ENCODE assay signal across 9 cellular contexts in the genomic region with DNA sequence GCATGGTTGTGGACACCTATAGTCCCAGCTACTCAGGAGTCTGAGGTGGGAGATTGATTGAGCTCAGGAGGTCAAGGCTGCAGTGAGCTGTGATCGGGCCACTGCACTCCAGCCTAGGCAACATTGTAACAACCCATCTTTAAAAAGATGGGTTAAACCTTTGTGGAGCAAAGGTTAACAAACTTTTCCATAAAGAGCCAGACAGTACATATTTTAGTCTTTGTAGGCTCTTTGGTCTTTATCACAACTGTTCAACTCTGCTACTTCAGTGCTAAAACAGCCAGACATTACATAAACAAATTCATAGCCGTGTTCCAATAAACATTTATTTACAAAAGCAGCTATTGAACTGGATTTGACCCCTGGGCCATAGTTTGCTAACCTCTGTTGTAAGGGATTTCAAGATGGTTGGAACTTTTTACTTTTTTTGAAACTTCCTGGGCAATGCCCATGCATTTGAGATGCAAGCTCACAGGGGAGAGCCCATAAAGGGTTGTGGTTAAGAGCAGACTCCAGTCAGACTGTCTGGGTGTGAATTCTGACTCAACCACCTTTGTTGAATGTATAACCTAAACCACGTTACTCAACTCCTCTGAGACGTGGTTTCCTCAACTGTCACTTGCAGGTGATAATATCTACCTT. TPM values are rescaled to one million over a fixed set of nuclear protein-coding genes. Genes with fewer than 3 reads are reported as not detected.
DNase-seq lines count a peak whose midpoint lies in the region; ATAC-seq and TF ChIP-seq lines count a peak whose summit lies in the region.
"Had no signal": no experiment of that assay in that cellular context is flagged by ENCODE, and none has a peak within 500 bp of the region (broad histone marks: within the 10 kb centered on the region; RNA-seq: fewer than 3 reads in every experiment).

No MANE protein-coding gene starts in this region.

- H3K4me2 ChIP-seq in smooth muscle cell, result no peak overlapping the region

- H3F3A ChIP-seq in smooth muscle cell (ENCODE audit: low read depth), result no peaks in the 10 kb centered on the region

- no peaks in the 10 kb centered on the region for H3K27me3 ChIP-seq in smooth muscle cell (ENCODE audit: low read depth)
- no peaks in the 10 kb centered on the region for H3K27me3 ChIP-seq in upper lobe of right lung

- H3K9ac ChIP-seq in smooth muscle cell (ENCODE audit: low read depth), result no peak overlapping the region

- ATAC-seq in GM18870 (IDR thresholded peaks at IDR 0.05; ENCODE audit: unreplicated experiment) (peak; percentile 34), HG03108 (IDR thresholded peaks at IDR 0.05; ENCODE audit: unreplicated experiment) (peak; percentile 43), upper lobe of right lung (no peak), HG02763 (IDR thresholded peaks at IDR 0.05; ENCODE audit: unreplicated experiment) (no peak)
- peak; percentile 99 for ATAC-seq in activated T-cell treated with anti-CD3 and anti-CD28 coated beads, Interleukin-2, amount 50 U/mL, for 72 hours (replicated peaks in 1 of 2)

- peaks cover 3% of the 10 kb centered on the region in 2 donors for H3K36me3 Mint-ChIP-seq in activated T-cell treated with anti-CD3 and anti-CD28 coated beads, Interleukin-2, amount 50 U/mL, for 72 hours (ENCODE audit: insufficient read depth in 2 of 2)
- H3K36me3 Mint-ChIP-seq in CD14-positive monocyte, result no peaks in the 10 kb centered on the region

- peaks cover 24% of the 10 kb centered on the region for H3K4me1 Mint-ChIP-seq in activated T-cell treated with anti-CD3 and anti-CD28 coated beads, Interleukin-2, amount 50 U/mL, for 72 hours (ENCODE audit: low read depth)
- H3K4me1 Mint-ChIP-seq in CD14-positive monocyte, result peaks cover 26% of the 10 kb centered on the region

- intact Hi-C loops in upper lobe of right lung (cut with DNase I), result no loop called here
- intact Hi-C loops in CD14-positive monocyte (cut with micrococcal nuclease), result no loop called here

- no peak overlapping the region for H3K4me3 Mint-ChIP-seq in activated T-cell treated with anti-CD3 and anti-CD28 coated beads, Interleukin-2, amount 50 U/mL, for 72 hours
- no peak overlapping the region for H3K4me3 Mint-ChIP-seq in CD14-positive monocyte

- H3K79me2 ChIP-seq in smooth muscle cell (ENCODE audit: low read depth), result no peaks in the 10 kb centered on the region

- 54% methylated on average over 4 of the region's 4 CpGs for WGBS in smooth muscle cell (ENCODE audit: low lambda C conversion rate)

- H2AFZ ChIP-seq in smooth muscle cell (ENCODE audit: low read depth), result no peak overlapping the region

- H3K27ac Mint-ChIP-seq in activated T-cell treated with anti-CD3 and anti-CD28 coated beads, Interleukin-2, amount 50 U/mL, for 72 hours, result no peak overlapping the region
- H3K27ac Mint-ChIP-seq in CD14-positive monocyte, result no peak overlapping the region

- H3K27ac ChIP-seq in smooth muscle cell (ENCODE audit: low read depth) (peak overlapping the region; percentile 37), upper lobe of right lung (no peak overlapping the region)

- H4K20me1 ChIP-seq in smooth muscle cell (ENCODE audit: low read depth), result no peaks in the 10 kb centered on the region

- peaks cover 69% of the 10 kb centered on the region for H3K27me3 Mint-ChIP-seq in activated T-cell treated with anti-CD3 and anti-CD28 coated beads, Interleukin-2, amount 50 U/mL, for 72 hours (ENCODE audit: low read depth)
- H3K27me3 Mint-ChIP-seq in CD14-positive monocyte (ENCODE audit: low read depth in 3 of 3), result peaks cover 0 to 2% (median 1%) of the 10 kb centered on the region in 3 donors

- H3K36me3 ChIP-seq in smooth muscle cell (ENCODE audit: low read depth), result peaks cover 6% of the 10 kb centered on the region
- H3K36me3 ChIP-seq in upper lobe of right lung, result no peaks in the 10 kb centered on the region

- H3K4me3 ChIP-seq in smooth muscle cell (no peak overlapping the region), upper lobe of right lung (no peak overlapping the region)

- no peaks in the 10 kb centered on the region for H3K4me1 ChIP-seq in smooth muscle cell (ENCODE audit: low read depth)
- no peaks in the 10 kb centered on the region for H3K4me1 ChIP-seq in upper lobe of right lung

- H3K9me3 ChIP-seq in smooth muscle cell (replicated peaks; ENCODE audit: low read depth), result no peaks in the 10 kb centered on the region
- H3K9me3 ChIP-seq in upper lobe of right lung, result no peaks in the 10 kb centered on the region

- DNase-seq in activated T-cell treated with anti-CD3 and anti-CD28 coated beads, Interleukin-2, amount 50 U/mL, for 72 hours, result peak; percentile 59 to 68
- no peak for DNase-seq in smooth muscle cell (lab: John Stamatoyannopoulos, UW; ENCODE audit: unreplicated experiment)
- no peak for DNase-seq in OCI-M1 (lab: John Stamatoyannopoulos, UW)
- DNase-seq in upper lobe of right lung, result no peak
- no peak for DNase-seq in CD14-positive monocyte (ENCODE audit: low spot score)

- TF ChIP-seq CTCF in smooth muscle cell (IDR thresholded peaks at IDR 0.05; ENCODE audit: borderline replicate concordance, insufficient read depth, poor library complexity, severe bottlenecking) (no peak), upper lobe of right lung (IDR thresholded peaks at IDR 0.05) (no peak), CD14-positive monocyte (IDR thresholded peaks at IDR 0.05) (no peak)

- H3K9me3 Mint-ChIP-seq in activated T-cell treated with anti-CD3 and anti-CD28 coated beads, Interleukin-2, amount 50 U/mL, for 72 hours, result peaks cover 2% of the 10 kb centered on the region in 2 donors
- peaks cover 0 to 1% (median 0%) of the 10 kb centered on the region in 7 donors for H3K9me3 Mint-ChIP-seq in CD14-positive monocyte

RNA-seq across cellular contexts. Expression of gene INAVA, which starts 10.8 kb away (rescaled TPM):
- not detected for total RNA-seq in activated T-cell treated with anti-CD3 and anti-CD28 coated beads, Interleukin-2, amount 50 U/mL, for 72 hours
- total RNA-seq in smooth muscle cell (9.5 and 16.9 TPM in 2 replicates), upper lobe of right lung (9.0 TPM)
- polyA plus RNA-seq in smooth muscle cell (10.1 and 14.9 TPM in 2 replicates), CD14-positive monocyte (not detected)

RNA-seq across cellular contexts. Expression of gene GPR25, which starts 32.8 kb away (rescaled TPM):
- not detected for total RNA-seq in activated T-cell treated with anti-CD3 and anti-CD28 coated beads, Interleukin-2, amount 50 U/mL, for 72 hours
- total RNA-seq in smooth muscle cell (not detected in 2 replicates), upper lobe of right lung (0.32 TPM)
- polyA plus RNA-seq in smooth muscle cell (not detected in 2 replicates), CD14-positive monocyte (under 1 TPM in 1 of 2 donors, not detected in 1; 0.13 TPM)
- total RNA-seq: activated CD8-positive, alpha-beta memory T cell treated with anti-CD3 and anti-CD28 coated beads for 36 hours had no signal

Comparison
In these comparisons a context has a peak if more than half of its experiments do, and no peak if none do; other contexts are left out.
1. ATAC-seq: peak in GM18870 (single experiment), HG03108 (single experiment) and activated T-cell treated with anti-CD3 and anti-CD28 coated beads, Interleukin-2, amount 50 U/mL, for 72 hours (2 of 2); none in upper lobe of right lung (single experiment) and HG02763 (single experiment).
2. DNase-seq: peak in activated T-cell treated with anti-CD3 and anti-CD28 coated beads, Interleukin-2, amount 50 U/mL, for 72 hours (2 of 2); none in smooth muscle cell (single experiment), OCI-M1 (single experiment), upper lobe of right lung (single experiment) and CD14-positive monocyte (single experiment).